1 cellular context compared by ENCODE assay signal in genomic region chr10:31090894-31091607, GRCh38.
TF ChIP-seq lines count a peak whose summit lies in the region.

No MANE protein-coding gene starts in this region.

TF ChIP-seq in GM12878, 131 proteins besides CTCF, POLR2A, EP300 and RAD21 (continued from another document):
- TF ChIP-seq NR2F1 (conservative IDR thresholded peaks at IDR 0.05) (peak; percentile 86), CUX1 (IDR thresholded peaks at IDR 0.05; ENCODE audit: insufficient replicate concordance, low read depth, low read length) (no peak), CEBPB (IDR thresholded peaks at IDR 0.05; ENCODE audit: borderline replicate concordance in 1 of 2, low read depth in 2 of 2, low read length in 2 of 2) (no peak), HCFC1 (IDR thresholded peaks at IDR 0.05; ENCODE audit: low read length) (no peak), TBL1XR1 (IDR thresholded peaks at IDR 0.05; ENCODE audit: low read depth, low read length) (no peak), MEF2A (IDR thresholded peaks at IDR 0.05; ENCODE audit: insufficient read depth, low read depth, low read length) (0 out of 2 replicates have a peak, but pooled peaks have one; percentile 6), MYC (IDR thresholded peaks at IDR 0.05; ENCODE audit: insufficient read depth, insufficient read length, insufficient replicate concordance, low read length, severe bottlenecking) (no peak), SMARCA5 (IDR thresholded peaks at IDR 0.05) (peak; percentile 96), MTA3 (IDR thresholded peaks at IDR 0.05; ENCODE audit: borderline replicate concordance, low read length) (no peak), SKIL (IDR thresholded peaks at IDR 0.05; ENCODE audit: low read depth, poor library complexity, severe bottlenecking) (peak; percentile 61), CBFB (IDR thresholded peaks at IDR 0.05; ENCODE audit: low read depth) (peak; percentile 85), POU2F2 (IDR thresholded peaks at IDR 0.05; ENCODE audit: borderline replicate concordance, low read depth, low read length) (no peak), SREBF1 (IDR thresholded peaks at IDR 0.05; ENCODE audit: low read length) (no peak), EGR1 (IDR thresholded peaks at IDR 0.05; ENCODE audit: borderline replicate concordance in 1 of 2, low read depth in 2 of 2, low read length in 2 of 2) (no peak), PAX8 (IDR thresholded peaks at IDR 0.05) (0 out of 2 replicates have a peak, but pooled peaks have one; percentile 6)
- TF ChIP-seq, protein P1, sequence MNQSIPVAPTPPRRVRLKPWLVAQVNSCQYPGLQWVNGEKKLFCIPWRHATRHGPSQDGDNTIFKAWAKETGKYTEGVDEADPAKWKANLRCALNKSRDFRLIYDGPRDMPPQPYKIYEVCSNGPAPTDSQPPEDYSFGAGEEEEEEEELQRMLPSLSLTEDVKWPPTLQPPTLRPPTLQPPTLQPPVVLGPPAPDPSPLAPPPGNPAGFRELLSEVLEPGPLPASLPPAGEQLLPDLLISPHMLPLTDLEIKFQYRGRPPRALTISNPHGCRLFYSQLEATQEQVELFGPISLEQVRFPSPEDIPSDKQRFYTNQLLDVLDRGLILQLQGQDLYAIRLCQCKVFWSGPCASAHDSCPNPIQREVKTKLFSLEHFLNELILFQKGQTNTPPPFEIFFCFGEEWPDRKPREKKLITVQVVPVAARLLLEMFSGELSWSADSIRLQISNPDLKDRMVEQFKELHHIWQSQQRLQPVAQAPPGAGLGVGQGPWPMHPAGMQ (IDR thresholded peaks at IDR 0.05; ENCODE audit: borderline replicate concordance) = no peak
- TF ChIP-seq, protein P2, sequence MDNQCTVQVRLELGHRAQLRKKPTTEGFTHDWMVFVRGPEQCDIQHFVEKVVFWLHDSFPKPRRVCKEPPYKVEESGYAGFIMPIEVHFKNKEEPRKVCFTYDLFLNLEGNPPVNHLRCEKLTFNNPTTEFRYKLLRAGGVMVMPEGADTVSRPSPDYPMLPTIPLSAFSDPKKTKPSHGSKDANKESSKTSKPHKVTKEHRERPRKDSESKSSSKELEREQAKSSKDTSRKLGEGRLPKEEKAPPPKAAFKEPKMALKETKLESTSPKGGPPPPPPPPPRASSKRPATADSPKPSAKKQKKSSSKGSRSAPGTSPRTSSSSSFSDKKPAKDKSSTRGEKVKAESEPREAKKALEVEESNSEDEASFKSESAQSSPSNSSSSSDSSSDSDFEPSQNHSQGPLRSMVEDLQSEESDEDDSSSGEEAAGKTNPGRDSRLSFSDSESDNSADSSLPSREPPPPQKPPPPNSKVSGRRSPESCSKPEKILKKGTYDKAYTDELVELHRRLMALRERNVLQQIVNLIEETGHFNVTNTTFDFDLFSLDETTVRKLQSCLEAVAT (IDR thresholded peaks at IDR 0.05) = 0 out of 2 replicates have a peak, but pooled peaks have one; percentile 30
